In the genomic region with DNA sequence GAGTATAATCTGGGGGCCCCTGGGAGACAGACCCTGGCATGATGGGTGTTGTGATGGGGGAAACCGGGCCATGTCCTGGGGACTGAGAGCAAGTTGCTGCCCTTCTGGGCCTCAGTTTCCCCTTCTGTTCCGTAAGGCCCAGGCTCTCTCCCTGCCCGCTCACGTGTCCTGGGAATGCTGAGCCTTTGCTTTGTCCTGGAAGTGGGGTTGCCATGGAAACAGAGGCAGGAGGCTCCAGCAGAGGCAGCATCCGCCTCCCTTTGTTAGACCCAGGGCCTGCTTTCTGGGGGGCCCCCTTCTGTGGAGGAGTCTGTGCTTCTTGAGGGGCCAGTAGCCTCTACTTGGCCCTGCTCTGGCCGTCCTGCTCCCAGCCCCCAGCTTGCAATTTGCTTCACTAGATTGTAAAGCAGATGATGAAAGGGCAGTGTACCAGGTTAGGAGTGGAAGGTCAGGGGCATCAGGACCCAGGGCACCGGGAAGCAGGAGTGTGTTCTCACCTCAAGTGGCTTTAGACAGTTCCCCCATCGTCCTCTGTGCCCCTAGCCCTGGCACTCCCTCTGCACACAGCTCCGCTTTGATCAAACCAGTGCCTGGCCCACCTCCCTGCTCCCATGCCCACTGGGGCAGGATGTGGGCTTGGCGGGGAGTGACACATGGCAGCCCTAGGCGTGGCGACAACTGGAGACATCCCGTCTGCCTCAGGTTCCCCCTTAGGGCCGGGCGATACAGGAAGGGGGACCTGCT, we compare ENCODE assay signal across 7 cellular contexts.
DNase-seq lines count a peak whose midpoint lies in the region; ATAC-seq and TF ChIP-seq lines count a peak whose summit lies in the region.

No MANE protein-coding gene starts in this region.

- H3K27ac Mint-ChIP-seq in activated CD4-positive, alpha-beta T cell treated with anti-CD3 and anti-CD28 coated beads, Interleukin-2, amount 10 ng/mL, durations not matched to agents 7 days and 5 days: peak overlapping the region; percentile 55

- H3K4me1 ChIP-seq in HUES48 (ENCODE audit: control insufficient read depth, insufficient read depth, low read length) (peaks cover 3% of the 10 kb centered on the region; the same call in 1 of the 2 replicates), sigmoid colon (peaks cover 0 to 21% (median 17%) of the 10 kb centered on the region in 4 donors)

- H3K9me3 ChIP-seq in HUES48 (ENCODE audit: control insufficient read depth, insufficient read depth, low read length): no peaks in the 10 kb centered on the region
- H3K9me3 ChIP-seq in sigmoid colon: no peaks in the 10 kb centered on the region

- peaks cover 38% of the 10 kb centered on the region for H3K4me1 Mint-ChIP-seq in activated CD4-positive, alpha-beta T cell treated with anti-CD3 and anti-CD28 coated beads, Interleukin-2, amount 10 ng/mL, durations not matched to agents 7 days and 5 days

- ATAC-seq in GM18520 (IDR thresholded peaks at IDR 0.05; ENCODE audit: unreplicated experiment): no peak

- no peak for TF ChIP-seq POLR2A in sigmoid colon (IDR thresholded peaks at IDR 0.05)

- DNase-seq in activated CD4-positive, alpha-beta T cell treated with anti-CD3 and anti-CD28 coated beads, Interleukin-2, amount 10 ng/mL, durations not matched to agents 7 days and 5 days: peak; percentile 57
- peak; percentile 59 for DNase-seq in ecto neural progenitor cell (ENCODE audit: low spot score)
- DNase-seq in sigmoid colon: no peak
- DNase-seq in HuH-7 (ENCODE audit: low spot score): no peak
- DNase-seq in globus pallidus (ENCODE audit: low spot score): no peak

- no peaks in the 10 kb centered on the region for H3K9me3 Mint-ChIP-seq in activated CD4-positive, alpha-beta T cell treated with anti-CD3 and anti-CD28 coated beads, Interleukin-2, amount 10 ng/mL, durations not matched to agents 7 days and 5 days

- intact Hi-C loops in sigmoid colon (cut with DNase I): loop anchor here (10.0 kb wide), 1 partner anchor 1270 kb away; no protein-coding TSS in a partner anchor

- no peak for TF ChIP-seq CTCF in sigmoid colon (IDR thresholded peaks at IDR 0.05)

- no peak overlapping the region for H3K27ac ChIP-seq in HUES48 (ENCODE audit: low read depth, low read length)
- H3K27ac ChIP-seq in sigmoid colon: no peak overlapping the region

- no peak overlapping the region for H3K9ac ChIP-seq in HUES48 (ENCODE audit: low read depth, low read length)

- peaks cover 46% of the 10 kb centered on the region for H3K27me3 ChIP-seq in HUES48 (ENCODE audit: control insufficient read depth, insufficient read depth, low read length)
- H3K27me3 ChIP-seq in sigmoid colon: peaks cover 0 to 52% (median 31%) of the 10 kb centered on the region in 3 donors

- CTCF ChIA-PET in activated CD4-positive, alpha-beta T cell treated with anti-CD3 and anti-CD28 coated beads, Interleukin-2, amount 10 ng/mL, durations not matched to agents 7 days and 5 days (lab: Charles Lee): interaction anchor here (0.7 to 4.0 kb wide), 14 partner anchors 9 to 242 kb away, joined by 3 to 17 read pairs (median 3); no protein-coding TSS in a partner anchor

- H3K27me3 Mint-ChIP-seq in activated CD4-positive, alpha-beta T cell treated with anti-CD3 and anti-CD28 coated beads, Interleukin-2, amount 10 ng/mL, durations not matched to agents 7 days and 5 days: peaks cover 38% of the 10 kb centered on the region

- no peak overlapping the region for H3K4me3 Mint-ChIP-seq in activated CD4-positive, alpha-beta T cell treated with anti-CD3 and anti-CD28 coated beads, Interleukin-2, amount 10 ng/mL, durations not matched to agents 7 days and 5 days

- TF ChIP-seq EP300 in sigmoid colon (IDR thresholded peaks at IDR 0.05): no peak

- WGBS in sigmoid colon, 2 donors: 58 to 62% methylated on average over 15 of the region's 15 CpGs

- POLR2A ChIA-PET in activated CD4-positive, alpha-beta T cell treated with anti-CD3 and anti-CD28 coated beads, Interleukin-2, amount 10 ng/mL, durations not matched to agents 7 days and 5 days (lab: Charles Lee): no interaction called here

- H3K36me3 Mint-ChIP-seq in activated CD4-positive, alpha-beta T cell treated with anti-CD3 and anti-CD28 coated beads, Interleukin-2, amount 10 ng/mL, durations not matched to agents 7 days and 5 days (ENCODE audit: low read depth): no peaks in the 10 kb centered on the region

- H3K36me3 ChIP-seq in HUES48 (ENCODE audit: control insufficient read depth, insufficient read depth, low read length) (no peaks in the 10 kb centered on the region), sigmoid colon (no peaks in the 10 kb centered on the region)

- H3K4me3 ChIP-seq in HUES48 (ENCODE audit: low read depth, low read length) (peak overlapping the region; percentile 44; the same call in 1 of the 2 replicates), sigmoid colon (peak overlapping the region in 3 of 4 donors; percentile 12 to 34 (median 30))

Comparison
In these comparisons a context has a peak if more than half of its experiments do, and no peak if none do; other contexts are left out.
1. DNase-seq: peak in activated CD4-positive, alpha-beta T cell treated with anti-CD3 and anti-CD28 coated beads, Interleukin-2, amount 10 ng/mL, durations not matched to agents 7 days and 5 days (single experiment) and ecto neural progenitor cell (single experiment); none in sigmoid colon (single experiment), HuH-7 (single experiment) and globus pallidus (single experiment).